1 cellular context compared by ENCODE assay signal in genomic region chr16:80976946-80977345, GRCh38.
TF ChIP-seq lines count a peak whose summit lies in the region.

No MANE protein-coding gene starts in this region.

TF ChIP-seq in HepG2, 621 proteins besides CTCF, POLR2A, EP300 and RAD21:
- peak; percentile 24 for TF ChIP-seq RBM22 (optimal IDR thresholded peaks at IDR 0.05; ENCODE audit: low read length)
- no peak for TF ChIP-seq PHF5A (CRISPR knock-in tag; IDR thresholded peaks at IDR 0.05; ENCODE audit: low read depth, unreplicated experiment)
